Comparison of ENCODE assay signal across 8 cellular contexts in genomic region chr15:67091073-67091965, GRCh38. TPM values are rescaled to one million over a fixed set of nuclear protein-coding genes. Genes with fewer than 3 reads are reported as not detected.
DNase-seq lines count a peak whose midpoint lies in the region; ATAC-seq and TF ChIP-seq lines count a peak whose summit lies in the region.

No MANE protein-coding gene starts in this region.

- TF ChIP-seq CTCF in lung (IDR thresholded peaks at IDR 0.05; ENCODE audit: control extremely low read depth, extremely low read depth), result no peak
- TF ChIP-seq CTCF in stomach (IDR thresholded peaks at IDR 0.05), result no peak

- DNase-seq in ACHN (peak; percentile 92), SW480 (ENCODE audit: low spot score) (peak; percentile 92), astrocyte of the hippocampus (ENCODE audit: low read depth, low spot score) (peak; percentile 95), lung (ENCODE audit: low spot score) (peak; percentile 46), stomach (peak; percentile 76), NCI-H524 (lab: John Stamatoyannopoulos, UW) (no peak)

- H3K27ac ChIP-seq in lung (ENCODE audit: low read depth in 1 of 2, low read length in 1 of 2) (peak overlapping the region in 1 of 2 donors; percentile 27), stomach (peak overlapping the region; percentile 6 to 79 (median 67))

- H3K9me3 ChIP-seq in lung (ENCODE audit: control insufficient read depth in 2 of 2, insufficient read depth in 1 of 2, low read length in 1 of 2), result no peaks in the 10 kb centered on the region
- H3K9me3 ChIP-seq in stomach, result no peaks in the 10 kb centered on the region

- no peak for TF ChIP-seq POLR2A in stomach (IDR thresholded peaks at IDR 0.05)

- TF ChIP-seq EP300 in stomach (IDR thresholded peaks at IDR 0.05), result no peak

- no peak overlapping the region for H3K4me3 ChIP-seq in lung
- H3K4me3 ChIP-seq in stomach, result no peak overlapping the region

- H3K27me3 ChIP-seq in lung (ENCODE audit: control insufficient read depth, insufficient read depth) (no peaks in the 10 kb centered on the region), stomach (no peaks in the 10 kb centered on the region)

- 46 to 49% methylated on average over 14 of the region's 14 CpGs for WGBS in lung, 2 donors
- WGBS in stomach, 5 donors, result 24 to 32% (median 28%) methylated on average over 11 to 14 of the region's 14 CpGs

- H3K36me3 ChIP-seq in lung (ENCODE audit: control insufficient read depth in 2 of 2, insufficient read depth in 2 of 2, low read length in 2 of 2), result no peaks in the 10 kb centered on the region
- peaks cover 0 to 26% (median 20%) of the 10 kb centered on the region in 4 donors for H3K36me3 ChIP-seq in stomach

- intact Hi-C loops in stomach (cut with DNase I; ENCODE audit: low total_unique reads), result no loop called here

- in situ Hi-C loops in ACHN (cut with HindIII; ENCODE audit: low pct_ligation_motif_present, low pct_unique_long_range_greater_than_20kb, low sequenced_read_pairs), result no loop called here

- H3K4me1 ChIP-seq in lung (ENCODE audit: control insufficient read depth in 2 of 2, insufficient read depth in 2 of 2, low read length in 2 of 2), result peaks cover 30 to 35% of the 10 kb centered on the region in 2 donors
- peaks cover 69 to 90% (median 85%) of the 10 kb centered on the region in 4 donors for H3K4me1 ChIP-seq in stomach

- ATAC-seq in GM19324 (IDR thresholded peaks at IDR 0.05; ENCODE audit: low FRiP score, unreplicated experiment) (peak; percentile 58), HG03460 (IDR thresholded peaks at IDR 0.05; ENCODE audit: unreplicated experiment) (peak; percentile 56), lung (ENCODE audit: insufficient read depth, low FRiP score) (peak; percentile 39)

RNA-seq across cellular contexts. Expression of gene SMAD3, which starts 25.9 kb away (rescaled TPM):
- total RNA-seq in lung, result 10 to 100 TPM; 32.8 to 41.6 TPM
- 10 to 100 TPM; 10.9 to 14.1 TPM for polyA plus RNA-seq in lung
- 100 to 1,000 TPM in 1 of 5 donors, 10 to 100 TPM in 4; 22.8 to 103 (median 48.1) TPM for total RNA-seq in stomach
- polyA plus RNA-seq in stomach, result 10 to 100 TPM in 2 of 3 donors, 1 to 10 TPM in 1; 6.8 to 18.2 (median 10.7) TPM

Comparison
In these comparisons a context has a peak if more than half of its experiments do, and no peak if none do; other contexts are left out.
1. DNase-seq: peak in ACHN (single experiment), SW480 (single experiment), astrocyte of the hippocampus (single experiment), lung (single experiment) and stomach (single experiment); none in NCI-H524 (0 of 2).
2. Peak in every context shown above with its lines, with median percentiles within 50 percentile points of each other: ATAC-seq.